Comparison of ENCODE assay signal across 8 cellular contexts in the genomic region with DNA sequence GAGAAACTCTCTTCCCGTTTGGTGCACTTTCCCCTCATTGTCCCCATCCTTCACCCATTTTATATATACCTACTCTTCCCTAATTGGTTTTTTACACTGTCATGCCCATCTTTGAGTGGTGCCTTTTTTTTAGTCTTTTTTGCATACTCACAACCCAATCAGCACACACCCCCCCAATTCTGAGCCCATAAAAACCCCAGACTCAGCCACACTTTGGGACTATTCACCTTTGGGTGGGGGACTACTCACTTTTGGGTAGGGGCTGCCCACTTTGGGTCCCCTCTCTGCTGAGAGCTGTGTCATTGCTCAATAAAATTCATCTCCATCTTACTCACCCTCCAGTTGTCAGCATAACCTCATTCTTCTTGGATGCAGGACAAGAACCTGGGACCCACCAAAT.
"Had no signal": no experiment of that assay in that cellular context is flagged by ENCODE, and none has a peak within 500 bp of the region (broad histone marks: within the 10 kb centered on the region; RNA-seq: fewer than 3 reads in every experiment).

No MANE protein-coding gene starts in this region.

- H3K27ac Mint-ChIP-seq: IgD-negative memory B cell had no signal

- H3K9ac ChIP-seq: KMS-11 had no signal

- H3K4me2 ChIP-seq: KMS-11 had no signal

- FAIRE-seq: HepG2, HTR-8/SVneo had no signal

- ATAC-seq: HepG2 had no signal

- H3K4me3 Mint-ChIP-seq: IgD-negative memory B cell had no signal

- H3K27ac ChIP-seq: HL-60, KMS-11 had no signal

- H3K36me3 Mint-ChIP-seq: IgD-negative memory B cell had no signal

- H3K4me1 Mint-ChIP-seq: IgD-negative memory B cell had no signal

- DNase-seq: IMR-90, KBM-7, KG1 had no signal
